ENCODE assay signal across 7 cellular contexts in genomic region chr19:5690955-5691204, GRCh38. TPM values are rescaled to one million over a fixed set of nuclear protein-coding genes. Genes with fewer than 3 reads are reported as not detected.
DNase-seq lines count a peak whose midpoint lies in the region; ATAC-seq and TF ChIP-seq lines count a peak whose summit lies in the region.

No MANE protein-coding gene starts in this region.

- DNase-seq in HAP-1 (ENCODE audit: low spot score in 2 of 2): no peak
- peak; percentile 41 for DNase-seq in T-helper 9 cell
- DNase-seq in DMS79 (lab: John Stamatoyannopoulos, UW): no peak
- no peak for DNase-seq in NK-92 treated with Interleukin-12 subunit alpha and Interleukin-12 subunit beta, amount 100 ng/mL, for 24 hours (lab: John Stamatoyannopoulos, UW)
- DNase-seq in NCI-H128 (lab: John Stamatoyannopoulos, UW; ENCODE audit: unreplicated experiment): no peak

- in situ Hi-C loops in HAP-1 (cut with MboI; ENCODE audit: low sequenced_read_pairs): no loop called here

- H3K36me3 ChIP-seq in HAP-1 (replicated peaks): peaks cover 57% of the 10 kb centered on the region
- H3K36me3 ChIP-seq in gastroesophageal sphincter: peaks cover 0 to 46% of the 10 kb centered on the region in 2 donors
- peaks cover 33 to 39% (median 36%) of the 10 kb centered on the region in 3 donors for H3K36me3 ChIP-seq in skeletal muscle tissue (ENCODE audit: control insufficient read depth in 3 of 3, insufficient read depth in 3 of 3, low read length in 3 of 3)

- H3K4me3 ChIP-seq in HAP-1 (peak overlapping the region; percentile 98), gastroesophageal sphincter (peak overlapping the region; percentile 60 to 85), skeletal muscle tissue (ENCODE audit: low read length in 3 of 3) (peak overlapping the region; percentile 80 to 96 (median 93))

- ATAC-seq in gastroesophageal sphincter: no peak

- peak overlapping the region; percentile 71 to 95 (median 94) for H3K27ac ChIP-seq in gastroesophageal sphincter
- peak overlapping the region; percentile 89 for H3K27ac ChIP-seq in skeletal muscle tissue (ENCODE audit: low read depth, low read length)

- H3K9me3 ChIP-seq in HAP-1 (no peaks in the 10 kb centered on the region), gastroesophageal sphincter (no peaks in the 10 kb centered on the region), skeletal muscle tissue (ENCODE audit: control insufficient read depth in 3 of 3, low read length in 3 of 3) (no peaks in the 10 kb centered on the region)

- WGBS in gastroesophageal sphincter (ENCODE audit: low coverage in 1 of 2), 2 donors: 8% methylated on average over 14 of the region's 15 CpGs; no CpG with 5 or more reads in 1 of the 2 donors

- TF ChIP-seq POLR2A in gastroesophageal sphincter (IDR thresholded peaks at IDR 0.05): no peak

- peak overlapping the region; percentile 80 to 91 (median 90) for H3K9ac ChIP-seq in skeletal muscle tissue (ENCODE audit: low read depth in 1 of 3, low read length in 3 of 3)

- TF ChIP-seq EP300 in gastroesophageal sphincter (IDR thresholded peaks at IDR 0.05): no peak

- H3K4me1 ChIP-seq in HAP-1 (peaks cover 14% of the 10 kb centered on the region), gastroesophageal sphincter (peaks cover 0 to 67% (median 11%) of the 10 kb centered on the region in 3 donors), skeletal muscle tissue (ENCODE audit: control insufficient read depth in 3 of 3, insufficient read depth in 3 of 3, low read length in 3 of 3) (peaks cover 22 to 46% (median 31%) of the 10 kb centered on the region in 3 donors)

- no peak for TF ChIP-seq CTCF in gastroesophageal sphincter (IDR thresholded peaks at IDR 0.05)

- H3K27me3 ChIP-seq in HAP-1 (ENCODE audit: low read depth) (no peaks in the 10 kb centered on the region), gastroesophageal sphincter (no peaks in the 10 kb centered on the region), skeletal muscle tissue (ENCODE audit: control insufficient read depth in 3 of 3, insufficient read depth in 3 of 3, low read length in 3 of 3) (no peaks in the 10 kb centered on the region)

RNA-seq across cellular contexts. Expression of gene RPL36, which starts 0.8 kb away (rescaled TPM):
- total RNA-seq in gastroesophageal sphincter: 1,000 to 10,000 TPM in 1 of 4 donors, 100 to 1,000 TPM in 3; 393 to 1,204 (median 723) TPM
- 634 TPM for total RNA-seq in skeletal muscle tissue

RNA-seq across cellular contexts. Expression of gene HSD11B1L, which starts 10.1 kb away (rescaled TPM):
- total RNA-seq in gastroesophageal sphincter: 10 to 100 TPM; 11.2 to 22.9 (median 18.9) TPM
- 4.7 TPM for total RNA-seq in skeletal muscle tissue

RNA-seq across cellular contexts. Expression of gene MICOS13, which starts 10.6 kb away (rescaled TPM):
- total RNA-seq in gastroesophageal sphincter: 10 to 100 TPM; 29.7 to 60.6 (median 50.7) TPM
- 43.3 TPM for total RNA-seq in skeletal muscle tissue

RNA-seq across cellular contexts. Expression of gene LONP1, which starts 29.1 kb away (rescaled TPM):
- 10 to 100 TPM; 44.5 to 73.2 (median 64.1) TPM for total RNA-seq in gastroesophageal sphincter
- total RNA-seq in skeletal muscle tissue: 37.1 TPM

RNA-seq across cellular contexts. Expression of gene CATSPERD, which starts 29.6 kb away (rescaled TPM):
- total RNA-seq in gastroesophageal sphincter: under 1 TPM in 2 of 4 donors, not detected in 2; 0.27 to 0.47 TPM
- total RNA-seq in skeletal muscle tissue: not detected
